In genomic region chr7:2209146-2209960, GRCh38 we compare ENCODE assay signal across 8 cellular contexts. TPM values are rescaled to one million over a fixed set of nuclear protein-coding genes. Genes with fewer than 3 reads are reported as not detected.
DNase-seq lines count a peak whose midpoint lies in the region; ATAC-seq and TF ChIP-seq lines count a peak whose summit lies in the region.

No MANE protein-coding gene starts in this region.

- DNase-seq in AML-193 (lab: John Stamatoyannopoulos, UW) = peak; percentile 1 to 15
- peak; percentile 21 for DNase-seq in RPMI8226
- peak; percentile 59 for DNase-seq in amniotic epithelial cell (ENCODE audit: low read depth)
- DNase-seq in left ventricle myocardium inferior = peak; percentile 72
- DNase-seq in retina = peak; percentile 90

- intact Hi-C loops in left ventricle myocardium inferior (cut with micrococcal nuclease) = no loop called here

- no peaks in the 10 kb centered on the region for H3K9me3 ChIP-seq in left ventricle myocardium inferior (replicated peaks)

- H3K4me3 ChIP-seq in left ventricle myocardium inferior = no peak overlapping the region

- TF ChIP-seq CTCF in left ventricle myocardium inferior (IDR thresholded peaks at IDR 0.05; ENCODE audit: borderline replicate concordance) = peak; percentile 84

- no peak overlapping the region for H3K27ac ChIP-seq in left ventricle myocardium inferior (replicated peaks)

- peaks cover 14% of the 10 kb centered on the region for H3K4me1 ChIP-seq in left ventricle myocardium inferior

- H3K27me3 ChIP-seq in left ventricle myocardium inferior (ENCODE audit: low read depth) = no peaks in the 10 kb centered on the region

- ATAC-seq in GM18511 (IDR thresholded peaks at IDR 0.05; ENCODE audit: unreplicated experiment) (peak; percentile 73), HG03432 (IDR thresholded peaks at IDR 0.05; ENCODE audit: unreplicated experiment) (peak; percentile 60), GM21737 (IDR thresholded peaks at IDR 0.05; ENCODE audit: unreplicated experiment) (no peak)

- peaks cover 41% of the 10 kb centered on the region for H3K36me3 ChIP-seq in left ventricle myocardium inferior

RNA-seq across cellular contexts. Expression of gene MAD1L1, which starts 23.4 kb away (rescaled TPM):
- total RNA-seq in left ventricle myocardium inferior = 16.2 TPM

RNA-seq across cellular contexts. Expression of gene MRM2, which starts 32.7 kb away (rescaled TPM):
- 19.9 TPM for total RNA-seq in left ventricle myocardium inferior

RNA-seq across cellular contexts. Expression of gene NUDT1, which starts 32.7 kb away (rescaled TPM):
- total RNA-seq in left ventricle myocardium inferior = 12.5 TPM

Comparison
In these comparisons a context has a peak if more than half of its experiments do, and no peak if none do; other contexts are left out.
1. DNase-seq: peak in every context shown above with its lines; median percentile 90 in retina; 72 in left ventricle myocardium inferior; 59 in amniotic epithelial cell; 21 in RPMI8226; 8 in AML-193.